8 cellular contexts compared by ENCODE assay signal in genomic region chr1:1307908-1308755, GRCh38. TPM values are rescaled to one million over a fixed set of nuclear protein-coding genes. Genes with fewer than 3 reads are reported as not detected.
DNase-seq lines count a peak whose midpoint lies in the region; ATAC-seq and TF ChIP-seq lines count a peak whose summit lies in the region.

A gene with protein sequence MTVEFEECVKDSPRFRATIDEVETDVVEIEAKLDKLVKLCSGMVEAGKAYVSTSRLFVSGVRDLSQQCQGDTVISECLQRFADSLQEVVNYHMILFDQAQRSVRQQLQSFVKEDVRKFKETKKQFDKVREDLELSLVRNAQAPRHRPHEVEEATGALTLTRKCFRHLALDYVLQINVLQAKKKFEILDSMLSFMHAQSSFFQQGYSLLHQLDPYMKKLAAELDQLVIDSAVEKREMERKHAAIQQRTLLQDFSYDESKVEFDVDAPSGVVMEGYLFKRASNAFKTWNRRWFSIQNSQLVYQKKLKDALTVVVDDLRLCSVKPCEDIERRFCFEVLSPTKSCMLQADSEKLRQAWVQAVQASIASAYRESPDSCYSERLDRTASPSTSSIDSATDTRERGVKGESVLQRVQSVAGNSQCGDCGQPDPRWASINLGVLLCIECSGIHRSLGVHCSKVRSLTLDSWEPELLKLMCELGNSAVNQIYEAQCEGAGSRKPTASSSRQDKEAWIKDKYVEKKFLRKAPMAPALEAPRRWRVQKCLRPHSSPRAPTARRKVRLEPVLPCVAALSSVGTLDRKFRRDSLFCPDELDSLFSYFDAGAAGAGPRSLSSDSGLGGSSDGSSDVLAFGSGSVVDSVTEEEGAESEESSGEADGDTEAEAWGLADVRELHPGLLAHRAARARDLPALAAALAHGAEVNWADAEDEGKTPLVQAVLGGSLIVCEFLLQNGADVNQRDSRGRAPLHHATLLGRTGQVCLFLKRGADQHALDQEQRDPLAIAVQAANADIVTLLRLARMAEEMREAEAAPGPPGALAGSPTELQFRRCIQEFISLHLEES (minus strand): TSS chr1:1307930. CDS start chr1:1307815, 115 bp downstream.
A gene with protein sequence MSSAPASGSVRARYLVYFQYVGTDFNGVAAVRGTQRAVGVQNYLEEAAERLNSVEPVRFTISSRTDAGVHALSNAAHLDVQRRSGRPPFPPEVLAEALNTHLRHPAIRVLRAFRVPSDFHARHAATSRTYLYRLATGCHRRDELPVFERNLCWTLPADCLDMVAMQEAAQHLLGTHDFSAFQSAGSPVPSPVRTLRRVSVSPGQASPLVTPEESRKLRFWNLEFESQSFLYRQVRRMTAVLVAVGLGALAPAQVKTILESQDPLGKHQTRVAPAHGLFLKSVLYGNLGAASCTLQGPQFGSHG (plus strand): TSS chr1:1308597. CDS start chr1:1308644, 47 bp downstream.

- peak; percentile 69 for TF ChIP-seq POLR2A in IMR-90 (IDR thresholded peaks at IDR 0.05; ENCODE audit: low read depth, low read length)

- H2AFZ ChIP-seq in IMR-90 (replicated peaks; ENCODE audit: low read length, poor library complexity) (peak within 1 kb of the TSS; percentile 97), PC-9 (peak within 1 kb of the TSS; percentile 89)

- peak within 1 kb of the TSS; percentile 69 for H3K14ac ChIP-seq in IMR-90 (replicated peaks; ENCODE audit: low read depth, low read length)

- H3K27me3 ChIP-seq in IMR-90 (ENCODE audit: control insufficient read depth, insufficient read depth, low read length), result no peaks in the 10 kb centered on the region
- H3K27me3 ChIP-seq in PC-9 (ENCODE audit: insufficient read depth, low read depth), result no peaks in the 10 kb centered on the region
- no peaks in the 10 kb centered on the region for H3K27me3 ChIP-seq in esophagus (ENCODE audit: control insufficient read depth in 1 of 2, insufficient read depth in 2 of 2, low read length in 2 of 2)
- no peaks in the 10 kb centered on the region for H3K27me3 ChIP-seq in muscle layer of duodenum (ENCODE audit: low read depth, low read length)

- H3K9me1 ChIP-seq in IMR-90 (ENCODE audit: insufficient read depth, low read length), result peaks cover 3% of the 10 kb centered on the region

- peak within 1 kb of the TSS; percentile 94 for H3K27ac ChIP-seq in IMR-90 (ENCODE audit: insufficient read depth, low read length)
- peak within 1 kb of the TSS; percentile 41 for H3K27ac ChIP-seq in PC-9
- peak within 1 kb of the TSS; percentile 98 for H3K27ac ChIP-seq in esophagus (ENCODE audit: low read depth in 2 of 2, low read length in 1 of 2)
- H3K27ac ChIP-seq in muscle layer of duodenum (ENCODE audit: low read length), result no peak within 1 kb of the TSS

- H3K9me2 ChIP-seq in PC-9 (ENCODE audit: insufficient read depth), result no peaks in the 10 kb centered on the region

- H3K36me3 ChIP-seq in IMR-90 (ENCODE audit: control insufficient read depth, insufficient read depth, low read length) (peaks cover 32% of the 10 kb centered on the region), PC-9 (ENCODE audit: low read depth) (no peaks in the 10 kb centered on the region), esophagus (ENCODE audit: control insufficient read depth in 2 of 2, insufficient read depth in 2 of 2, low read length in 1 of 2) (peaks cover 0 to 31% of the 10 kb centered on the region in 2 donors), muscle layer of duodenum (ENCODE audit: control insufficient read depth in 1 of 2, insufficient read depth in 2 of 2, low read length in 2 of 2) (peaks cover 9 to 21% of the 10 kb centered on the region in 2 donors)

- H2BK120ac ChIP-seq in IMR-90 (ENCODE audit: low read depth, low read length), result peak within 1 kb of the TSS; percentile 75

- intact Hi-C loops in IMR-90 (cut with micrococcal nuclease), result loop anchor here (5.0 kb wide), 2 partner anchors 49 to 186 kb away; partner anchors contain the start of gene MXRA8
- intact Hi-C loops in PC-9 (cut with micrococcal nuclease; ENCODE audit: unreplicated experiment), result loop anchor here (1.0 to 10.0 kb wide), 3 partner anchors 197 to 303 kb away; partner anchors contain the start of gene HES4

- TF ChIP-seq CTCF in IMR-90 (conservative IDR thresholded peaks at IDR 0.05; ENCODE audit: low read depth, low read length) (no peak), PC-9 (conservative IDR thresholded peaks at IDR 0.05) (no peak)

- H3K4ac ChIP-seq in IMR-90 (ENCODE audit: low read depth, low read length), result peak within 1 kb of the TSS; percentile 71

- no peak within 1 kb of the TSS for H2BK15ac ChIP-seq in IMR-90 (ENCODE audit: low read depth, low read length)

- H4K5ac ChIP-seq in IMR-90 (ENCODE audit: low read depth, low read length), result peak within 1 kb of the TSS; percentile 54

- H3K4me3 ChIP-seq in IMR-90 (ENCODE audit: insufficient read depth, low read depth, low read length) (peak within 1 kb of the TSS; percentile 95), PC-9 (peak within 1 kb of the TSS; percentile 84), esophagus (ENCODE audit: low read depth in 1 of 2, low read length in 2 of 2) (peak within 1 kb of the TSS; percentile 73 to 87), muscle layer of duodenum (ENCODE audit: low read depth in 1 of 2, low read length in 2 of 2) (peak within 1 kb of the TSS; percentile 62 to 90)

- DNase-seq in D341Med (ENCODE audit: low spot score), result peak; percentile 96
- peak; percentile 92 for DNase-seq in IMR-90
- peak; percentile 72 to 89 for DNase-seq in PC-9
- peak; percentile 92 for DNase-seq in activated T-cell treated with anti-CD3 and anti-CD28 coated beads, Interleukin-2, amount 50 U/mL, for 1 hour
- peak; percentile 64 for DNase-seq in stimulated activated CD8-positive, alpha-beta memory T cell treated with anti-CD3 and anti-CD28 coated beads, Interleukin-7, amount 100 ng/mL, for 24 hours (ENCODE audit: low read depth)

- peak within 1 kb of the TSS; percentile 33; the same call in 1 of the 2 replicates for H3K18ac ChIP-seq in IMR-90 (ENCODE audit: low read depth, low read length)

- dilution Hi-C loops in IMR-90 (cut with HindIII; ENCODE audit: low sequenced_read_pairs, unreplicated experiment), result no loop called here

- H2AK9ac ChIP-seq in IMR-90 (replicated peaks; ENCODE audit: low read depth, low read length, poor library complexity), result peak within 1 kb of the TSS; percentile 98

- peaks cover 21% of the 10 kb centered on the region; the same call in 1 of the 2 replicates for H3K79me2 ChIP-seq in PC-9 (ENCODE audit: low read depth)

- POLR2A ChIA-PET in IMR-90 (lab: Charles Lee; ENCODE audit: unreplicated experiment), result no interaction called here
- POLR2A ChIA-PET in PC-9 (lab: Charles Lee; ENCODE audit: unreplicated experiment), result no interaction called here

- H3K79me1 ChIP-seq in IMR-90 (ENCODE audit: low read depth in 1 of 2, low read length in 2 of 2), result peaks cover 6 to 52% of the 10 kb centered on the region in 2 experiments

- H4K20me1 ChIP-seq in IMR-90 (ENCODE audit: insufficient read depth, low read length) (peaks cover 49% of the 10 kb centered on the region), PC-9 (ENCODE audit: insufficient read depth) (peaks cover 26% of the 10 kb centered on the region)

- BruUV-seq in IMR-90 (replicated peaks; lab: Mats Ljungman, UMichigan), result no TSS peak
- no TSS peak for BruUV-seq in PC-9 (replicated peaks; lab: Mats Ljungman, UMichigan)

- H3F3A ChIP-seq in PC-9 (ENCODE audit: insufficient read depth, low read depth), result peaks cover 31% of the 10 kb centered on the region; the same call in 1 of the 2 replicates

- H3K9me3 ChIP-seq in IMR-90 (ENCODE audit: control insufficient read depth, insufficient read depth, low read length), result no peaks in the 10 kb centered on the region
- H3K9me3 ChIP-seq in PC-9 (ENCODE audit: insufficient read depth, low read depth), result no peaks in the 10 kb centered on the region
- no peaks in the 10 kb centered on the region for H3K9me3 ChIP-seq in esophagus (ENCODE audit: control insufficient read depth in 2 of 2, insufficient read depth in 1 of 2, low read depth in 1 of 2, low read length in 1 of 2)
- H3K9me3 ChIP-seq in muscle layer of duodenum (ENCODE audit: control insufficient read depth in 1 of 2, low read length in 2 of 2), result no peaks in the 10 kb centered on the region

- H2BK5ac ChIP-seq in IMR-90 (ENCODE audit: low read depth, low read length, poor library complexity, severe bottlenecking), result peak within 1 kb of the TSS; percentile 83

- TF ChIP-seq RAD21 in IMR-90 (IDR thresholded peaks at IDR 0.05; ENCODE audit: low read length), result no peak

- H3K4me2 ChIP-seq in IMR-90 (ENCODE audit: low read depth, low read length), result peak within 1 kb of the TSS; percentile 100
- H3K4me2 ChIP-seq in PC-9, result peak within 1 kb of the TSS; percentile 98

- in situ Hi-C loops in IMR-90 (cut with MboI; ENCODE audit: low sequenced_read_pairs), result no loop called here

- H4K8ac ChIP-seq in IMR-90 (ENCODE audit: low read depth in 2 of 2, low read length in 2 of 2), result peak within 1 kb of the TSS in 1 of 2 experiments; percentile 78; a peak in 1 of 4 replicates

- H3K23ac ChIP-seq in IMR-90 (ENCODE audit: low read depth, low read length), result peak within 1 kb of the TSS; percentile 94

- CTCF ChIA-PET in IMR-90 (lab: Yijun Ruan, JAX) (no interaction called here), PC-9 (lab: Charles Lee) (no interaction called here)

- 0% methylated on average over 64 of the region's 135 CpGs; no CpG with 5 or more reads in 1 of the 2 experiments for WGBS in IMR-90 (ENCODE audit: extremely low coverage in 2 of 2, insufficient read length in 1 of 2), 2 experiments
- WGBS in esophagus, 2 donors, result 0% methylated on average over 74 to 135 of the region's 135 CpGs

- H3K56ac ChIP-seq in IMR-90 (ENCODE audit: extremely low read depth, insufficient read depth, low read length), result peak within 1 kb of the TSS; percentile 61

- H3K4me1 ChIP-seq in IMR-90 (ENCODE audit: control insufficient read depth, insufficient read depth, low read length) (peaks cover 31% of the 10 kb centered on the region), PC-9 (replicated peaks; ENCODE audit: insufficient read depth) (peaks cover 36% of the 10 kb centered on the region), esophagus (ENCODE audit: control insufficient read depth in 2 of 2, insufficient read depth in 2 of 2, low read length in 1 of 2) (peaks cover 31 to 61% of the 10 kb centered on the region in 2 donors), muscle layer of duodenum (ENCODE audit: control insufficient read depth in 1 of 2, insufficient read depth in 2 of 2, low read length in 2 of 2) (peaks cover 16 to 49% of the 10 kb centered on the region in 2 donors)

- H4K91ac ChIP-seq in IMR-90 (ENCODE audit: insufficient read depth, low read depth, low read length), result peak within 1 kb of the TSS; percentile 76

- H2AK5ac ChIP-seq in IMR-90 (ENCODE audit: low read depth, low read length), result peak within 1 kb of the TSS; percentile 91

- ATAC-seq in GM21526 (IDR thresholded peaks at IDR 0.05; ENCODE audit: low FRiP score, unreplicated experiment) (peak; percentile 44), IMR-90 (ENCODE audit: low read depth) (peak; percentile 70)

- no peak within 1 kb of the TSS for H2BK20ac ChIP-seq in IMR-90 (ENCODE audit: low read depth, low read length)

- H3K9ac ChIP-seq in IMR-90 (ENCODE audit: low read depth, low read length), result peak within 1 kb of the TSS; percentile 91

RNA-seq across cellular contexts. Expression of the first gene that starts in this region (rescaled TPM):
- total RNA-seq in IMR-90 (2012; rRNA removed), result 13.3 and 15.3 TPM in 2 replicates
- 58.2 and 75.2 TPM in 2 replicates for polyA plus RNA-seq in IMR-90 (2012; rRNA removed)
- 27.8 and 31.6 TPM in 2 replicates for polyA plus RNA-seq in IMR-90 (2012; cell fraction: cytosol; rRNA removed)
- polyA plus RNA-seq in IMR-90 (2012; cell fraction: nucleus; rRNA removed; ENCODE audit: low replicate concordance), result 477 and 1,309 TPM in 2 replicates
- total RNA-seq in PC-9 (2021), result 53.5 and 54.8 TPM in 2 replicates
- 100 to 1,000 TPM in 1 of 2 donors, 10 to 100 TPM in 1; 47.7 to 120 TPM for polyA plus RNA-seq in esophagus

RNA-seq across cellular contexts. Expression of the second gene that starts in this region (rescaled TPM):
- 10.9 and 13.3 TPM in 2 replicates for total RNA-seq in IMR-90 (2012; rRNA removed)
- 33.0 and 43.6 TPM in 2 replicates for polyA plus RNA-seq in IMR-90 (2012; rRNA removed)
- 26.4 and 45.6 TPM in 2 replicates for polyA plus RNA-seq in IMR-90 (2012; cell fraction: cytosol; rRNA removed)
- 34.1 and 86.3 TPM in 2 replicates for polyA plus RNA-seq in IMR-90 (2012; cell fraction: nucleus; rRNA removed; ENCODE audit: low replicate concordance)
- total RNA-seq in PC-9 (2021), result 18.0 and 18.9 TPM in 2 replicates
- polyA plus RNA-seq in esophagus, result 10 to 100 TPM; 24.4 to 24.8 TPM
